ENCODE assay signal across 13 cellular contexts in the genomic region with DNA sequence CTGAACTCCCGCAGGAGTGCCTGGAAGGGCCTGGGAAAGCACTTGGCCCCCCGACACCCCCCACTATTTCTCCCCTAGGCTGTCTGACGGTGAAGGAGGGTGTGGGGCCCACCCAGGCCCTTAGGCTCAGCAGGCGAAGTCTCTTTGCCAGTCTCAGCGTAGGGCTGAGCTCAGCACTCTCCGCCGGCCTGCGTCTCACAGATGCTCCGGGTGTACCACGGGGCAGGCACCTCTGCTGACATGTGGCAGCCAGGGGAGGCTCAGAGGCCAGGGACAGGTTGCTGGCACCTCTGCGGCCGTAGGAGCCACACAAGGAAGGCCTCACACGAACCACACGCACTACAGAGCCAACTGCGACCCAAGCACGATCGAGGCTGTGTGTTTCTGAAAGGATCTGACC.
DNase-seq lines count a peak whose midpoint lies in the region; ATAC-seq and TF ChIP-seq lines count a peak whose summit lies in the region.
"Had no signal": no experiment of that assay in that cellular context is flagged by ENCODE, and none has a peak within 500 bp of the region (broad histone marks: within the 10 kb centered on the region; RNA-seq: fewer than 3 reads in every experiment).

No MANE protein-coding gene starts in this region.

- no CpG with 5 or more reads among the region's 17 CpGs for WGBS in neuronal stem cell (ENCODE audit: extremely low coverage in 2 of 2, insufficient read length in 2 of 2, insufficient replicate concordance in 1 of 2), 2 donors

- H3K36me3 ChIP-seq in Caco-2 (ENCODE audit: control insufficient read depth, insufficient read depth, low read length), result peaks cover 6% of the 10 kb centered on the region
- H3K36me3 ChIP-seq in RWPE2 (ENCODE audit: low read depth), result no peaks in the 10 kb centered on the region
- peaks cover 7% of the 10 kb centered on the region for H3K36me3 ChIP-seq in iPS-15b (ENCODE audit: control insufficient read depth, insufficient read depth, low read length)
- peaks cover 0 to 2% of the 10 kb centered on the region in 2 donors for H3K36me3 ChIP-seq in neuronal stem cell (replicated peaks in 1 of 2; ENCODE audit: control insufficient read depth in 2 of 2, insufficient read depth in 2 of 2, low read length in 2 of 2)

- H3K4me1 Mint-ChIP-seq in Caco-2 (ENCODE audit: low read depth, unreplicated experiment), result peaks cover 42% of the 10 kb centered on the region

- H3K4ac ChIP-seq in neuronal stem cell (ENCODE audit: low read length), result no peak overlapping the region

- no peak overlapping the region for H4K91ac ChIP-seq in neuronal stem cell (ENCODE audit: low read depth, low read length, poor library complexity)

- H2AK5ac ChIP-seq in neuronal stem cell (ENCODE audit: low read depth, low read length), result peak overlapping the region; percentile 12

- TF ChIP-seq CTCF in Caco-2 (IDR thresholded peaks at IDR 0.05; ENCODE audit: insufficient read depth in 1 of 2, low read depth in 1 of 2, low read length in 1 of 2, severe bottlenecking in 1 of 2, unreplicated experiment in 1 of 2) (no peak), RWPE2 (IDR thresholded peaks at IDR 0.05; ENCODE audit: poor library complexity, severe bottlenecking) (no peak)

- peak overlapping the region; percentile 45 for H3K27ac Mint-ChIP-seq in Caco-2 (ENCODE audit: unreplicated experiment)

- peak overlapping the region; percentile 62 for H2BK15ac ChIP-seq in neuronal stem cell (ENCODE audit: low read length)

- intact Hi-C loops in Caco-2 (cut with micrococcal nuclease; ENCODE audit: unreplicated experiment), result no loop called here

- H3K9me3 ChIP-seq in Caco-2 (no peaks in the 10 kb centered on the region), RWPE2 (ENCODE audit: severe bottlenecking) (no peaks in the 10 kb centered on the region), iPS-15b (ENCODE audit: control insufficient read depth, insufficient read depth, low read length) (no peaks in the 10 kb centered on the region), neuronal stem cell (replicated peaks in 1 of 2; ENCODE audit: control insufficient read depth in 2 of 2, insufficient read depth in 1 of 2, low read depth in 1 of 2, low read length in 2 of 2) (no peaks in the 10 kb centered on the region)

- H2AFZ ChIP-seq in neuronal stem cell (ENCODE audit: low read length), result no peak overlapping the region

- no peak overlapping the region for H2BK120ac ChIP-seq in neuronal stem cell (ENCODE audit: low read depth, low read length)

- peak overlapping the region; percentile 55 for H3K18ac ChIP-seq in neuronal stem cell (ENCODE audit: low read length)

- no peak overlapping the region for H2BK12ac ChIP-seq in neuronal stem cell (ENCODE audit: low read length)

- peaks cover 31% of the 10 kb centered on the region for H3K36me3 Mint-ChIP-seq in Caco-2 (ENCODE audit: insufficient read depth, unreplicated experiment)

- peak overlapping the region; percentile 60 for H3K23ac ChIP-seq in neuronal stem cell (ENCODE audit: low read depth, low read length, poor library complexity)

- no peaks in the 10 kb centered on the region for H3K27me3 ChIP-seq in Caco-2 (replicated peaks; ENCODE audit: control insufficient read depth, insufficient read depth, low read length)
- H3K27me3 ChIP-seq in RWPE2 (ENCODE audit: insufficient read depth, poor library complexity, severe bottlenecking), result no peaks in the 10 kb centered on the region
- no peaks in the 10 kb centered on the region for H3K27me3 ChIP-seq in iPS-15b (ENCODE audit: control insufficient read depth, insufficient read depth, low read length)
- H3K27me3 ChIP-seq in neuronal stem cell (ENCODE audit: control insufficient read depth in 3 of 3, insufficient read depth in 3 of 3, low read depth in 1 of 3, low read length in 3 of 3), result no peaks in the 10 kb centered on the region

- POLR2A ChIA-PET in Caco-2 (lab: Charles Lee), result no interaction called here

- no peak overlapping the region for H3K4me3 Mint-ChIP-seq in Caco-2 (ENCODE audit: unreplicated experiment)

- no peak overlapping the region for H2BK5ac ChIP-seq in neuronal stem cell (ENCODE audit: low read length)

- CTCF ChIA-PET in Caco-2 (lab: Charles Lee), result no interaction called here

- H3K4me1 ChIP-seq in Caco-2 (peaks cover 53% of the 10 kb centered on the region), RWPE2 (ENCODE audit: insufficient read depth, poor library complexity, severe bottlenecking) (peaks cover 67% of the 10 kb centered on the region), iPS-15b (ENCODE audit: control insufficient read depth, insufficient read depth, low read length) (no peaks in the 10 kb centered on the region), neuronal stem cell (ENCODE audit: control insufficient read depth in 2 of 2, insufficient read depth in 1 of 2, low read depth in 1 of 2, low read length in 2 of 2) (peaks cover 27 to 47% of the 10 kb centered on the region in 2 donors)

- no peaks in the 10 kb centered on the region for H3K27me3 Mint-ChIP-seq in Caco-2 (ENCODE audit: insufficient read depth, unreplicated experiment)

- DNase-seq in Caco-2 (no peak), RWPE2 (ENCODE audit: low spot score) (no peak), neuronal stem cell (ENCODE audit: low spot score) (no peak), NCI-H526 treated with DMSO at 0.1 percent for 48 hours (lab: John Stamatoyannopoulos, UW) (no peak), putamen (ENCODE audit: low spot score) (no peak)
- DNase-seq: AML-193, DMS53, MM.1S, NCI-H2029, NCI-H526 had no signal

- peak overlapping the region; percentile 47 for H3K9ac ChIP-seq in iPS-15b (ENCODE audit: low read depth, low read length)
- H3K9ac ChIP-seq in neuronal stem cell (ENCODE audit: low read depth, low read length, poor library complexity), result no peak overlapping the region

- ATAC-seq in RWPE2 (ENCODE audit: low read depth) (no peak), HG02759 (IDR thresholded peaks at IDR 0.05; ENCODE audit: unreplicated experiment) (no peak)
- ATAC-seq: GM12878 had no signal

- H3K14ac ChIP-seq in neuronal stem cell (ENCODE audit: low read length), result no peak overlapping the region

- BruUV-seq in Caco-2 (replicated peaks; lab: Mats Ljungman, UMichigan), result no TSS peak

- H3K9me3 Mint-ChIP-seq in Caco-2 (ENCODE audit: unreplicated experiment), result no peaks in the 10 kb centered on the region

- H3K4me3 ChIP-seq in Caco-2 (ENCODE audit: low read depth, low read length), result no peak overlapping the region
- no peak overlapping the region for H3K4me3 ChIP-seq in RWPE2 (ENCODE audit: severe bottlenecking)
- no peak overlapping the region for H3K4me3 ChIP-seq in iPS-15b (ENCODE audit: low read depth, low read length)
- H3K4me3 ChIP-seq in neuronal stem cell (ENCODE audit: low read length in 2 of 2), result no peak overlapping the region
- H3K4me3 ChIP-seq: GM12878 had no signal

- peak overlapping the region; percentile 100 for H3K27ac ChIP-seq in RWPE2 (ENCODE audit: poor library complexity, severe bottlenecking)
- no peak overlapping the region for H3K27ac ChIP-seq in neuronal stem cell (replicated peaks; ENCODE audit: low read length)

- no peak overlapping the region for H3K4me2 ChIP-seq in neuronal stem cell (ENCODE audit: insufficient read depth, low read length, poor library complexity, severe bottlenecking)

- peaks cover 45% of the 10 kb centered on the region for H3K79me1 ChIP-seq in neuronal stem cell (ENCODE audit: low read depth, low read length)

- no peak overlapping the region for H4K8ac ChIP-seq in neuronal stem cell (ENCODE audit: low read depth, low read length)
